ENCODE assay signal across 1 cellular context in the genomic region with DNA sequence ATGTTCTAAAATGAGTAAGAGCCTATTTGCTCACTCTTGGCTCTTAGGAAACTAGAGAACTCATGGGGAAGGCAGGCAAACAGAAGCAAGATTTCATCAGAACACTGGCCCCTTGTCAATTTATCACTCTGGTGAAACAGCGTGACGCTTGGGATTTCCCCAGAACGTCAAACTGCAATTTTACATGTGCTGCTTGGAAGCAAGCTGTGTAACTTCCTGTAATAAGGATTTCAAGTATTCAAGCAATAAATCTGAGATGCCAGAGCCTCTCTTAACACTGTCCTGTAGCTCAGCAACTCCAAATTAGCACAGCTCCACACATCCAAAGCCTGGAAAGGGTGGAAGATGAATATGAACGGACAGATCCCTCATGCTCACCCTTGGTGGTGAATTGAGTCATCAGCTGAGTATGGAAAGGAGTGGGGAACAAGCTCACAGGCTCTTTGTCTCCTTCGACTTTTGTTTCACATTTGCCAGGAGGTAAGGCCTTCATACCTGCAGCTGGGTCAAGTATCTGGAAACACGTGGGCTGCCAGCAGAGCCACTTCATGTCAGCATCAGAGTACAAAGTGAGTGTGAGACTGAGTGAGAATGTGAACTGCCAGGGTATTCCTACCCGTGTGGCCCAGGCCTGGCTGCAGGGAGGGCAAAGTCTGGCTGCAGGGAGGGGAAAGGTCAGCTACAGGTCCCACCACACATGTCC.
TF ChIP-seq lines count a peak whose summit lies in the region.

No MANE protein-coding gene starts in this region.

TF ChIP-seq in GM23338, 12 proteins besides CTCF, POLR2A, EP300 and RAD21 (continued from another document):
- TF ChIP-seq, protein P1, sequence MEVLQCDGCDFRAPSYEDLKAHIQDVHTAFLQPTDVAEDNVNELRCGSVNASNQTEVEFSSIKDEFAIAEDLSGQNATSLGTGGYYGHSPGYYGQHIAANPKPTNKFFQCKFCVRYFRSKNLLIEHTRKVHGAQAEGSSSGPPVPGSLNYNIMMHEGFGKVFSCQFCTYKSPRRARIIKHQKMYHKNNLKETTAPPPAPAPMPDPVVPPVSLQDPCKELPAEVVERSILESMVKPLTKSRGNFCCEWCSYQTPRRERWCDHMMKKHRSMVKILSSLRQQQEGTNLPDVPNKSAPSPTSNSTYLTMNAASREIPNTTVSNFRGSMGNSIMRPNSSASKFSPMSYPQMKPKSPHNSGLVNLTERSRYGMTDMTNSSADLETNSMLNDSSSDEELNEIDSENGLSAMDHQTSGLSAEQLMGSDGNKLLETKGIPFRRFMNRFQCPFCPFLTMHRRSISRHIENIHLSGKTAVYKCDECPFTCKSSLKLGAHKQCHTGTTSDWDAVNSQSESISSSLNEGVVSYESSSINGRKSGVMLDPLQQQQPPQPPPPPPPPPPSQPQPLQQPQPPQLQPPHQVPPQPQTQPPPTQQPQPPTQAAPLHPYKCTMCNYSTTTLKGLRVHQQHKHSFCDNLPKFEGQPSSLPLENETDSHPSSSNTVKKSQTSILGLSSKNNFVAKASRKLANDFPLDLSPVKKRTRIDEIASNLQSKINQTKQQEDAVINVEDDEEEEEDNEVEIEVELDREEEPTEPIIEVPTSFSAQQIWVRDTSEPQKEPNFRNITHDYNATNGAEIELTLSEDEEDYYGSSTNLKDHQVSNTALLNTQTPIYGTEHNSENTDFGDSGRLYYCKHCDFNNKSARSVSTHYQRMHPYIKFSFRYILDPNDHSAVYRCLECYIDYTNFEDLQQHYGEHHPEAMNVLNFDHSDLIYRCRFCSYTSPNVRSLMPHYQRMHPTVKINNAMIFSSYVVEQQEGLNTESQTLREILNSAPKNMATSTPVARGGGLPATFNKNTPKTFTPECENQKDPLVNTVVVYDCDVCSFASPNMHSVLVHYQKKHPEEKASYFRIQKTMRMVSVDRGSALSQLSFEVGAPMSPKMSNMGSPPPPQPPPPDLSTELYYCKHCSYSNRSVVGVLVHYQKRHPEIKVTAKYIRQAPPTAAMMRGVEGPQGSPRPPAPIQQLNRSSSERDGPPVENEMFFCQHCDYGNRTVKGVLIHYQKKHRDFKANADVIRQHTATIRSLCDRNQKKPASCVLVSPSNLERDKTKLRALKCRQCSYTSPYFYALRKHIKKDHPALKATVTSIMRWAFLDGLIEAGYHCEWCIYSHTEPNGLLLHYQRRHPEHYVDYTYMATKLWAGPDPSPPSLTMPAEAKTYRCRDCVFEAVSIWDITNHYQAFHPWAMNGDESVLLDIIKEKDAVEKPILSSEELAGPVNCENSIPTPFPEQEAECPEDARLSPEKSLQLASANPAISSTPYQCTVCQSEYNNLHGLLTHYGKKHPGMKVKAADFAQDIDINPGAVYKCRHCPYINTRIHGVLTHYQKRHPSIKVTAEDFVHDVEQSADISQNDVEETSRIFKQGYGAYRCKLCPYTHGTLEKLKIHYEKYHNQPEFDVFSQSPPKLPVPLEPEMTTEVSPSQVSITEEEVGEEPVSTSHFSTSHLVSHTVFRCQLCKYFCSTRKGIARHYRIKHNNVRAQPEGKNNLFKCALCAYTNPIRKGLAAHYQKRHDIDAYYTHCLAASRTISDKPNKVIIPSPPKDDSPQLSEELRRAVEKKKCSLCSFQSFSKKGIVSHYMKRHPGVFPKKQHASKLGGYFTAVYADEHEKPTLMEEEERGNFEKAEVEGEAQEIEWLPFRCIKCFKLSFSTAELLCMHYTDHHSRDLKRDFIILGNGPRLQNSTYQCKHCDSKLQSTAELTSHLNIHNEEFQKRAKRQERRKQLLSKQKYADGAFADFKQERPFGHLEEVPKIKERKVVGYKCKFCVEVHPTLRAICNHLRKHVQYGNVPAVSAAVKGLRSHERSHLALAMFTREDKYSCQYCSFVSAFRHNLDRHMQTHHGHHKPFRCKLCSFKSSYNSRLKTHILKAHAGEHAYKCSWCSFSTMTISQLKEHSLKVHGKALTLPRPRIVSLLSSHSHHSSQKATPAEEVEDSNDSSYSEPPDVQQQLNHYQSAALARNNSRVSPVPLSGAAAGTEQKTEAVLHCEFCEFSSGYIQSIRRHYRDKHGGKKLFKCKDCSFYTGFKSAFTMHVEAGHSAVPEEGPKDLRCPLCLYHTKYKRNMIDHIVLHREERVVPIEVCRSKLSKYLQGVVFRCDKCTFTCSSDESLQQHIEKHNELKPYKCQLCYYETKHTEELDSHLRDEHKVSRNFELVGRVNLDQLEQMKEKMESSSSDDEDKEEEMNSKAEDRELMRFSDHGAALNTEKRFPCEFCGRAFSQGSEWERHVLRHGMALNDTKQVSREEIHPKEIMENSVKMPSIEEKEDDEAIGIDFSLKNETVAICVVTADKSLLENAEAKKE (CRISPR knock-in tag; IDR thresholded peaks at IDR 0.05) = no peak
- TF ChIP-seq ZNF331 (CRISPR knock-in tag; IDR thresholded peaks at IDR 0.05; ENCODE audit: low read depth) = no peak
- no peak for TF ChIP-seq EZH2phosphoT487 (IDR thresholded peaks at IDR 0.05; ENCODE audit: unreplicated experiment)
- no peak for TF ChIP-seq NANOG (IDR thresholded peaks at IDR 0.05; ENCODE audit: borderline replicate concordance)
- TF ChIP-seq POLR2AphosphoS5 (IDR thresholded peaks at IDR 0.05; ENCODE audit: low read depth) = no peak
- TF ChIP-seq, protein P2, sequence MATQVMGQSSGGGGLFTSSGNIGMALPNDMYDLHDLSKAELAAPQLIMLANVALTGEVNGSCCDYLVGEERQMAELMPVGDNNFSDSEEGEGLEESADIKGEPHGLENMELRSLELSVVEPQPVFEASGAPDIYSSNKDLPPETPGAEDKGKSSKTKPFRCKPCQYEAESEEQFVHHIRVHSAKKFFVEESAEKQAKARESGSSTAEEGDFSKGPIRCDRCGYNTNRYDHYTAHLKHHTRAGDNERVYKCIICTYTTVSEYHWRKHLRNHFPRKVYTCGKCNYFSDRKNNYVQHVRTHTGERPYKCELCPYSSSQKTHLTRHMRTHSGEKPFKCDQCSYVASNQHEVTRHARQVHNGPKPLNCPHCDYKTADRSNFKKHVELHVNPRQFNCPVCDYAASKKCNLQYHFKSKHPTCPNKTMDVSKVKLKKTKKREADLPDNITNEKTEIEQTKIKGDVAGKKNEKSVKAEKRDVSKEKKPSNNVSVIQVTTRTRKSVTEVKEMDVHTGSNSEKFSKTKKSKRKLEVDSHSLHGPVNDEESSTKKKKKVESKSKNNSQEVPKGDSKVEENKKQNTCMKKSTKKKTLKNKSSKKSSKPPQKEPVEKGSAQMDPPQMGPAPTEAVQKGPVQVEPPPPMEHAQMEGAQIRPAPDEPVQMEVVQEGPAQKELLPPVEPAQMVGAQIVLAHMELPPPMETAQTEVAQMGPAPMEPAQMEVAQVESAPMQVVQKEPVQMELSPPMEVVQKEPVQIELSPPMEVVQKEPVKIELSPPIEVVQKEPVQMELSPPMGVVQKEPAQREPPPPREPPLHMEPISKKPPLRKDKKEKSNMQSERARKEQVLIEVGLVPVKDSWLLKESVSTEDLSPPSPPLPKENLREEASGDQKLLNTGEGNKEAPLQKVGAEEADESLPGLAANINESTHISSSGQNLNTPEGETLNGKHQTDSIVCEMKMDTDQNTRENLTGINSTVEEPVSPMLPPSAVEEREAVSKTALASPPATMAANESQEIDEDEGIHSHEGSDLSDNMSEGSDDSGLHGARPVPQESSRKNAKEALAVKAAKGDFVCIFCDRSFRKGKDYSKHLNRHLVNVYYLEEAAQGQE (IDR thresholded peaks at IDR 0.05; ENCODE audit: unreplicated experiment) = no peak
- TF ChIP-seq ZNF114 (CRISPR knock-in tag; IDR thresholded peaks at IDR 0.05) = no peak
- no peak for TF ChIP-seq EZH2 (IDR thresholded peaks at IDR 0.05; ENCODE audit: low read depth, unreplicated experiment)
- no peak for TF ChIP-seq STAT1 (IDR thresholded peaks at IDR 0.05; ENCODE audit: unreplicated experiment)
- no peak for TF ChIP-seq JUNB (IDR thresholded peaks at IDR 0.05; ENCODE audit: unreplicated experiment)
